ENCODE assay signal across 17 cellular contexts in the genomic region with DNA sequence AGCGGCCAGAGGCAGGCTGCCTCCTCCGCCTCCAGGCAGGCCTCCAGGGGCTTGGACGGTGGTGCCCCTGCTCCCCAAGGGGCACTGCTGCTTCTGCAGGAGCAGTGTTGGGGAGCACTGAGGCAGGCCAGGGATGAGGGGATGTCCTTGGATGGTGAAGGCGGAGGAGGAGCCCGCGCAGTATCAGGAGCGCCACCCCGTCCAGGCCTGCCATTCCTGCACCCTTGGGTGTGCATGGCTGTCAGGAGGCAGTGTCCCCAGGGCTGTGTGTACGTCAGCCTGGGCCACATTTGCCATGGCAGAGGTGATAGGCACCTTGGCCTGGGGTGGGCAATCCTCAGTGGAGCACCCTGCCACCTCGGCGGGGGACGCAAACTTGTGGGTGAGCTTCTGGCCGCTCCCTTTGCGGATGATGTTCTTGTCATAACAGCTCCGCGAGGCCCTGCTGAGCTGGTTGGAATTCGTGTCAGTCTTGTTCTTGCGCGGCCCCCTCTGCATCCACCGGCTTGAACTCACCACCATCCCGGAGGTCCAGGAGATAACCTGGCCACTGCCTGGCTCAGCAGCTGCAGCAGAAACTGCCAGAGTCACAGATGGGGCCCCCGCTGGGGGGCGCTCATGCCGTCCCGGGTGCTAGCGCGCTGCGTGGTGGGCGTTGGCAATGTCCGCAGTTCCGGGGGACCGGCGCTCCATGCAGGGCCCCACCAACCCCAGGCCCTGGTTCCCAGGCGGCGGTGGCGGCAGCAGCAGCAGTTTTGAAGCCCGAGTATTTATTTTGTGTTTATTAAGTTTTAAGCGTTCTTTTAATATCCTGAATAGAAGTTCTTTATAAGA.
"Had no signal": no experiment of that assay in that cellular context is flagged by ENCODE, and none has a peak within 500 bp of the region (broad histone marks: within the 10 kb centered on the region; RNA-seq: fewer than 3 reads in every experiment).

No MANE protein-coding gene starts in this region.

- H3K9me3 Mint-ChIP-seq: activated T-helper 1 cell treated with anti-CD3 and anti-CD28 coated beads, Interleukin-12 subunit alpha, Interleukin-12 subunit beta, Interleukin-2, Interleukin-4 antibody, amounts not matched to agents 30 ng/mL and 10 ng/mL and 1 ng/mL, durations not matched to agents 14 hours and 24 hours and 36 hours had no signal

- H3K4me1 Mint-ChIP-seq: mesothelial cell of epicardium, nephron progenitor cell had no signal

- H3K27ac ChIP-seq: adrenal gland, foreskin keratinocyte, left lung, VCaP had no signal

- H3K4me3 ChIP-seq: adrenal gland, left lung had no signal

- ATAC-seq: activated naive CD4-positive, alpha-beta T cell treated with anti-CD3 and anti-CD28 coated beads, Interleukin-2, amount 50 U/mL, for 72 hours; foreskin keratinocyte; left lung; stimulated activated naive CD8-positive, alpha-beta T cell treated with anti-CD3 and anti-CD28 coated beads, Interleukin-15, Interleukin-2, amounts not matched to agents 100 U/mL and 50 U/mL, for 24 hours had no signal

- H3K27ac Mint-ChIP-seq: activated naive CD4-positive, alpha-beta T cell treated with anti-CD3 and anti-CD28 coated beads, Interleukin-2, amount 50 U/mL, for 72 hours; activated T-helper 1 cell treated with anti-CD3 and anti-CD28 coated beads, Interleukin-12 subunit alpha, Interleukin-12 subunit beta, Interleukin-2, Interleukin-4 antibody, amounts not matched to agents 30 ng/mL and 10 ng/mL and 1 ng/mL, durations not matched to agents 14 hours and 24 hours and 36 hours; mesothelial cell of epicardium; nephron progenitor cell had no signal

- H3K36me3 ChIP-seq: adrenal gland, left lung had no signal

- H3K27me3 ChIP-seq: adrenal gland, foreskin keratinocyte had no signal

- DNase-seq: activated CD4-positive, alpha-beta T cell treated with anti-CD3 and anti-CD28 coated beads for 1 hour; activated CD4-positive, alpha-beta T cell treated with anti-CD3 and anti-CD28 coated beads, Interleukin-2, amount 50 U/mL, for 48 hours; activated gamma-delta T cell treated with Interleukin-2 at 50 U/mL for 16 hours; activated T-cell treated with anti-CD3 and anti-CD28 coated beads for 4 hours; adrenal gland; foreskin keratinocyte; hypothalamus; left lung; nephron progenitor cell; occipital lobe; stimulated activated naive CD8-positive, alpha-beta T cell treated with anti-CD3 and anti-CD28 coated beads, Interleukin-15, Interleukin-2, amounts not matched to agents 100 U/mL and 50 U/mL, for 24 hours; T-helper 2 cell; trophoblast cell had no signal

- H3K9me3 ChIP-seq: adrenal gland had no signal

- H3K36me3 Mint-ChIP-seq: activated naive CD4-positive, alpha-beta T cell treated with anti-CD3 and anti-CD28 coated beads, Interleukin-2, amount 50 U/mL, for 72 hours; mesothelial cell of epicardium had no signal

- H3K4me3 Mint-ChIP-seq: activated T-helper 1 cell treated with anti-CD3 and anti-CD28 coated beads, Interleukin-12 subunit alpha, Interleukin-12 subunit beta, Interleukin-2, Interleukin-4 antibody, amounts not matched to agents 30 ng/mL and 10 ng/mL and 1 ng/mL, durations not matched to agents 14 hours and 24 hours and 36 hours; mesothelial cell of epicardium; nephron progenitor cell had no signal

- H3K4me1 ChIP-seq: adrenal gland, foreskin keratinocyte, left lung had no signal
